In genomic region chr2:42568431-42569115, GRCh38 we compare ENCODE assay signal across 8 cellular contexts. TPM values are rescaled to one million over a fixed set of nuclear protein-coding genes. Genes with fewer than 3 reads are reported as not detected.
DNase-seq lines count a peak whose midpoint lies in the region; ATAC-seq and TF ChIP-seq lines count a peak whose summit lies in the region.

Gene MTA3, plus strand, starts transcription at chr2:42568632. Its CDS starts 114 bp downstream, at chr2:42568746.

- ATAC-seq in HG03139 (IDR thresholded peaks at IDR 0.05; ENCODE audit: unreplicated experiment) (peak; percentile 32), SK-N-SH treated with all-trans-retinoic acid at 6 μM for 48 hours (peak; percentile 85), left cardiac atrium (peak; percentile 91 to 92), psoas muscle (peak; percentile 65 to 80 (median 74))

- TF ChIP-seq CTCF in GM13977 (IDR thresholded peaks at IDR 0.05; ENCODE audit: extremely low read depth, insufficient read depth, missing control alignments) (no peak), psoas muscle (IDR thresholded peaks at IDR 0.05) (no peak)

- H3K36me3 ChIP-seq in psoas muscle (ENCODE audit: insufficient read depth in 1 of 2, low read depth in 1 of 2) = peaks cover 0 to 24% of the 10 kb centered on the region in 2 donors

- peak within 1 kb of the TSS; percentile 93 for H3K4me3 ChIP-seq in psoas muscle

- intact Hi-C loops in left cardiac atrium (cut with DNase I) = no loop called here
- intact Hi-C loops in psoas muscle (cut with DNase I) = no loop called here

- in situ Hi-C loops in GM13977 (cut with MboI; ENCODE audit: low pct_unique_long_range_greater_than_20kb, low sequenced_read_pairs, unreplicated experiment) = no loop called here

- DNase-seq in GM13977 (ENCODE audit: low spot score) = peak; percentile 78
- peak; percentile 19 for DNase-seq in activated naive CD8-positive, alpha-beta T cell treated with anti-CD3 and anti-CD28 coated beads, Interleukin-2, amount 50 U/mL, for 16 hours (ENCODE audit: low read depth, low spot score)
- DNase-seq in left cardiac atrium = peak; percentile 75
- DNase-seq in psoas muscle = peak; percentile 71 to 79
- DNase-seq in ureter (ENCODE audit: low spot score) = peak; percentile 55
- no peak for DNase-seq in NCI-H128 (lab: John Stamatoyannopoulos, UW; ENCODE audit: unreplicated experiment)

- H3K27ac ChIP-seq in psoas muscle = peak within 1 kb of the TSS; percentile 89

- H3K9me3 ChIP-seq in psoas muscle = no peaks in the 10 kb centered on the region

- 0 to 1% (median 0%) methylated on average over 10 to 67 of the region's 67 CpGs for WGBS in psoas muscle, 3 donors

- H3K4me1 ChIP-seq in psoas muscle = peaks cover 16% of the 10 kb centered on the region

- no peaks in the 10 kb centered on the region for H3K27me3 ChIP-seq in psoas muscle (ENCODE audit: insufficient read depth in 3 of 3, low read length in 2 of 3)

TF ChIP-seq in SK-N-SH treated with all-trans-retinoic acid at 6 μM for 48 hours, 23 proteins besides CTCF, POLR2A, EP300 and RAD21:
- no peak for TF ChIP-seq TCF4 (CRISPR knock-in tag; IDR thresholded peaks at IDR 0.05; ENCODE audit: borderline replicate concordance)
- no peak for TF ChIP-seq RARB (CRISPR knock-in tag; IDR thresholded peaks at IDR 0.05)
- TF ChIP-seq ZNF70 (CRISPR knock-in tag; IDR thresholded peaks at IDR 0.05) = no peak
- TF ChIP-seq, protein P1, sequence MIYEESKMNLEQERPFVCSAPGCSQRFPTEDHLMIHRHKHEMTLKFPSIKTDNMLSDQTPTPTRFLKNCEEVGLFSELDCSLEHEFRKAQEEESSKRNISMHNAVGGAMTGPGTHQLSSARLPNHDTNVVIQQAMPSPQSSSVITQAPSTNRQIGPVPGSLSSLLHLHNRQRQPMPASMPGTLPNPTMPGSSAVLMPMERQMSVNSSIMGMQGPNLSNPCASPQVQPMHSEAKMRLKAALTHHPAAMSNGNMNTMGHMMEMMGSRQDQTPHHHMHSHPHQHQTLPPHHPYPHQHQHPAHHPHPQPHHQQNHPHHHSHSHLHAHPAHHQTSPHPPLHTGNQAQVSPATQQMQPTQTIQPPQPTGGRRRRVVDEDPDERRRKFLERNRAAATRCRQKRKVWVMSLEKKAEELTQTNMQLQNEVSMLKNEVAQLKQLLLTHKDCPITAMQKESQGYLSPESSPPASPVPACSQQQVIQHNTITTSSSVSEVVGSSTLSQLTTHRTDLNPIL (CRISPR knock-in tag; IDR thresholded peaks at IDR 0.05; ENCODE audit: low read depth) = no peak
- TF ChIP-seq CSDC2 (CRISPR knock-in tag; IDR thresholded peaks at IDR 0.05) = no peak
- no peak for TF ChIP-seq ZNF8 (CRISPR knock-in tag; IDR thresholded peaks at IDR 0.05)
- TF ChIP-seq ESRRG (CRISPR knock-in tag; IDR thresholded peaks at IDR 0.05) = no peak
- no peak for TF ChIP-seq ZFP30 (CRISPR knock-in tag; IDR thresholded peaks at IDR 0.05)
- no peak for TF ChIP-seq ZFP3 (CRISPR knock-in tag; IDR thresholded peaks at IDR 0.05)
- no peak for TF ChIP-seq ISL1 (CRISPR knock-in tag; IDR thresholded peaks at IDR 0.05)
- TF ChIP-seq ZNF565 (CRISPR knock-in tag; conservative IDR thresholded peaks at IDR 0.05; ENCODE audit: low read depth) = no peak
- TF ChIP-seq, protein P2, sequence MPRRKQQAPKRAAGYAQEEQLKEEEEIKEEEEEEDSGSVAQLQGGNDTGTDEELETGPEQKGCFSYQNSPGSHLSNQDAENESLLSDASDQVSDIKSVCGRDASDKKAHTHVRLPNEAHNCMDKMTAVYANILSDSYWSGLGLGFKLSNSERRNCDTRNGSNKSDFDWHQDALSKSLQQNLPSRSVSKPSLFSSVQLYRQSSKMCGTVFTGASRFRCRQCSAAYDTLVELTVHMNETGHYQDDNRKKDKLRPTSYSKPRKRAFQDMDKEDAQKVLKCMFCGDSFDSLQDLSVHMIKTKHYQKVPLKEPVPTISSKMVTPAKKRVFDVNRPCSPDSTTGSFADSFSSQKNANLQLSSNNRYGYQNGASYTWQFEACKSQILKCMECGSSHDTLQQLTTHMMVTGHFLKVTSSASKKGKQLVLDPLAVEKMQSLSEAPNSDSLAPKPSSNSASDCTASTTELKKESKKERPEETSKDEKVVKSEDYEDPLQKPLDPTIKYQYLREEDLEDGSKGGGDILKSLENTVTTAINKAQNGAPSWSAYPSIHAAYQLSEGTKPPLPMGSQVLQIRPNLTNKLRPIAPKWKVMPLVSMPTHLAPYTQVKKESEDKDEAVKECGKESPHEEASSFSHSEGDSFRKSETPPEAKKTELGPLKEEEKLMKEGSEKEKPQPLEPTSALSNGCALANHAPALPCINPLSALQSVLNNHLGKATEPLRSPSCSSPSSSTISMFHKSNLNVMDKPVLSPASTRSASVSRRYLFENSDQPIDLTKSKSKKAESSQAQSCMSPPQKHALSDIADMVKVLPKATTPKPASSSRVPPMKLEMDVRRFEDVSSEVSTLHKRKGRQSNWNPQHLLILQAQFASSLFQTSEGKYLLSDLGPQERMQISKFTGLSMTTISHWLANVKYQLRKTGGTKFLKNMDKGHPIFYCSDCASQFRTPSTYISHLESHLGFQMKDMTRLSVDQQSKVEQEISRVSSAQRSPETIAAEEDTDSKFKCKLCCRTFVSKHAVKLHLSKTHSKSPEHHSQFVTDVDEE (CRISPR knock-in tag; IDR thresholded peaks at IDR 0.05) = no peak
- TF ChIP-seq, protein P3, sequence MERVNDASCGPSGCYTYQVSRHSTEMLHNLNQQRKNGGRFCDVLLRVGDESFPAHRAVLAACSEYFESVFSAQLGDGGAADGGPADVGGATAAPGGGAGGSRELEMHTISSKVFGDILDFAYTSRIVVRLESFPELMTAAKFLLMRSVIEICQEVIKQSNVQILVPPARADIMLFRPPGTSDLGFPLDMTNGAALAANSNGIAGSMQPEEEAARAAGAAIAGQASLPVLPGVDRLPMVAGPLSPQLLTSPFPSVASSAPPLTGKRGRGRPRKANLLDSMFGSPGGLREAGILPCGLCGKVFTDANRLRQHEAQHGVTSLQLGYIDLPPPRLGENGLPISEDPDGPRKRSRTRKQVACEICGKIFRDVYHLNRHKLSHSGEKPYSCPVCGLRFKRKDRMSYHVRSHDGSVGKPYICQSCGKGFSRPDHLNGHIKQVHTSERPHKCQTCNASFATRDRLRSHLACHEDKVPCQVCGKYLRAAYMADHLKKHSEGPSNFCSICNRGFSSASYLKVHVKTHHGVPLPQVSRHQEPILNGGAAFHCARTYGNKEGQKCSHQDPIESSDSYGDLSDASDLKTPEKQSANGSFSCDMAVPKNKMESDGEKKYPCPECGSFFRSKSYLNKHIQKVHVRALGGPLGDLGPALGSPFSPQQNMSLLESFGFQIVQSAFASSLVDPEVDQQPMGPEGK (CRISPR knock-in tag; IDR thresholded peaks at IDR 0.05; ENCODE audit: borderline replicate concordance) = no peak
- no peak for TF ChIP-seq BACH2 (CRISPR knock-in tag; IDR thresholded peaks at IDR 0.05; ENCODE audit: borderline replicate concordance)
- no peak for TF ChIP-seq SNAI2 (CRISPR knock-in tag; IDR thresholded peaks at IDR 0.05)
- TF ChIP-seq PPARA (CRISPR knock-in tag; IDR thresholded peaks at IDR 0.05; ENCODE audit: borderline replicate concordance) = no peak
- TF ChIP-seq, protein P4, sequence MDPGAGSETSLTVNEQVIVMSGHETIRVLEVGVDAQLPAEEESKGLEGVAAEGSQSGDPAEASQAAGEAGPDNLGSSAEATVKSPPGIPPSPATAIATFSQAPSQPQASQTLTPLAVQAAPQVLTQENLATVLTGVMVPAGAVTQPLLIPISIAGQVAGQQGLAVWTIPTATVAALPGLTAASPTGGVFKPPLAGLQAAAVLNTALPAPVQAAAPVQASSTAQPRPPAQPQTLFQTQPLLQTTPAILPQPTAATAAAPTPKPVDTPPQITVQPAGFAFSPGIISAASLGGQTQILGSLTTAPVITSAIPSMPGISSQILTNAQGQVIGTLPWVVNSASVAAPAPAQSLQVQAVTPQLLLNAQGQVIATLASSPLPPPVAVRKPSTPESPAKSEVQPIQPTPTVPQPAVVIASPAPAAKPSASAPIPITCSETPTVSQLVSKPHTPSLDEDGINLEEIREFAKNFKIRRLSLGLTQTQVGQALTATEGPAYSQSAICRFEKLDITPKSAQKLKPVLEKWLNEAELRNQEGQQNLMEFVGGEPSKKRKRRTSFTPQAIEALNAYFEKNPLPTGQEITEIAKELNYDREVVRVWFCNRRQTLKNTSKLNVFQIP (CRISPR knock-in tag; IDR thresholded peaks at IDR 0.05; ENCODE audit: borderline replicate concordance, low read depth) = no peak
- TF ChIP-seq GLIS3 (CRISPR knock-in tag; IDR thresholded peaks at IDR 0.05) = no peak
- TF ChIP-seq ZC3H10 (CRISPR knock-in tag; IDR thresholded peaks at IDR 0.05) = no peak
- no peak for TF ChIP-seq ARNTL (CRISPR knock-in tag; IDR thresholded peaks at IDR 0.05; ENCODE audit: borderline replicate concordance, low read depth)

RNA-seq across cellular contexts. Expression of gene MTA3, which starts in this region (rescaled TPM):
- total RNA-seq in left cardiac atrium (10 to 100 TPM; 20.9 to 21.8 TPM), psoas muscle (10 to 100 TPM; 10.7 to 19.8 (median 16.4) TPM), ureter (72.8 TPM)
- 1 to 10 TPM; 5.3 to 9.1 (median 8.4) TPM for polyA plus RNA-seq in psoas muscle

Comparison
In these comparisons a context has a peak if more than half of its experiments do, and no peak if none do; other contexts are left out.
1. ATAC-seq: peak in every context shown above with its lines; median percentile 92 in left cardiac atrium; 85 in SK-N-SH treated with all-trans-retinoic acid at 6 μM for 48 hours; 74 in psoas muscle; 32 in HG03139.